ENCODE assay signal across 1 cellular context in the genomic region with DNA sequence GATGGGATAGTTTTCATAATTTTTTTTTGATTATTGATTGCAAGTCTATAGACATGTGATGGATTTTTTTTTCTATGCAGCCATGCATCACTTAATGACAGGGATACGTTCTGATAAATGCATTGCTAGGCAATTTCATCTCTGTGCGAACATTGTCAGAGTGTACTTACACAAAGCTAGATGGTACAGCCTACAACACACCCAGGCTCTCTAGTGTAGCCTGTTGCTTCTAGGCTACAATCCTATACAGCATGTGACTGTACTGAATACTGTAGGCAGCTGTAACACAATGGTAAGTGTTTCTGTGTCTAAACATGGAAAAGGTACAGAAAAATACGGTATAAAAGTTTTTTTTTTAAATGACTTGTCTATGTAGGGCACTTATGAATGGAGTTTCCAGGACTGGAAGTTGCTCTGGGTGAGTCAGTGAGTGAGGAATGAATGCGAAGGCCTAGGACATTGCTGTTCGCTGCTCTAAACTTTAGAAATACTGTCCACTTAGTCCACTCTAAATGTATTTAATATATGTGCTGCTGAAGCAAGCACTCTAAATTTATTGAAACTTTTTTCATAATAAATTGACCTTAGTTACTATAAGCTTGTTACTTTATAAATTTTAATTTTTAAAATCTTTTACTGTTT.
TF ChIP-seq lines count a peak whose summit lies in the region.

No MANE protein-coding gene starts in this region.

TF ChIP-seq in HEK293, 187 proteins besides CTCF, POLR2A, EP300 and RAD21:
- no peak for TF ChIP-seq ZNF138 (tag by site-specific recombination; IDR thresholded peaks at IDR 0.05; ENCODE audit: borderline replicate concordance)
- no peak for TF ChIP-seq ZNF664 (tag by site-specific recombination; IDR thresholded peaks at IDR 0.05)
- peak; percentile 52; the same call in 1 of the 2 replicates for TF ChIP-seq SCRT2 (tag by site-specific recombination; IDR thresholded peaks at IDR 0.05)
- no peak for TF ChIP-seq ZFP37 (tag by site-specific recombination; IDR thresholded peaks at IDR 0.05)
- no peak for TF ChIP-seq ZNF48 (tag by site-specific recombination; IDR thresholded peaks at IDR 0.05)
